11 cellular contexts compared by ENCODE assay signal in genomic region chr1:244302889-244303609, GRCh38.
DNase-seq lines count a peak whose midpoint lies in the region; ATAC-seq and TF ChIP-seq lines count a peak whose summit lies in the region.
"Had no signal": no experiment of that assay in that cellular context is flagged by ENCODE, and none has a peak within 500 bp of the region (broad histone marks: within the 10 kb centered on the region; RNA-seq: fewer than 3 reads in every experiment).

No MANE protein-coding gene starts in this region.

- no peak for TF ChIP-seq CTCF in neural crest cell (conservative IDR thresholded peaks at IDR 0.05)

- no peak overlapping the region for H3K4me3 Mint-ChIP-seq in neural crest cell
- H3K4me3 Mint-ChIP-seq in activated CD4-positive, alpha-beta T cell treated with anti-CD3 and anti-CD28 coated beads, Interleukin-2, amount 10 ng/mL, durations not matched to agents 7 days and 5 days = no peak overlapping the region

- DNase-seq in Daoy (ENCODE audit: low read depth) (peak; percentile 42), NCI-H460 (ENCODE audit: extremely low read depth, low read depth) (peak; percentile 27), neural crest cell (ENCODE audit: low read depth, low spot score) (no peak), occipital lobe (lab: John Stamatoyannopoulos, UW) (no peak)
- no peak for DNase-seq in activated CD4-positive, alpha-beta T cell treated with anti-CD3 and anti-CD28 coated beads, Interleukin-2, amount 10 ng/mL, durations not matched to agents 7 days and 5 days
- DNase-seq in stimulated activated naive CD4-positive, alpha-beta T cell (lab: John Stamatoyannopoulos, UW) = no peak
- DNase-seq: activated effector memory CD4-positive, alpha-beta T cell treated with anti-CD3 and anti-CD28 coated beads, Interleukin-2, amount 50 U/mL, for 16 hours; stimulated activated CD4-positive, alpha-beta T cell treated with anti-CD3 and anti-CD28 coated beads, Interleukin-4, amount 100 ng/mL, for 24 hours; uterus had no signal

- H3K4me1 Mint-ChIP-seq in neural crest cell = peaks cover 24% of the 10 kb centered on the region
- peaks cover 28% of the 10 kb centered on the region for H3K4me1 Mint-ChIP-seq in activated CD4-positive, alpha-beta T cell treated with anti-CD3 and anti-CD28 coated beads, Interleukin-2, amount 10 ng/mL, durations not matched to agents 7 days and 5 days

- H3K36me3 Mint-ChIP-seq in neural crest cell (ENCODE audit: low read depth) = peaks cover 7% of the 10 kb centered on the region
- H3K36me3 Mint-ChIP-seq in activated CD4-positive, alpha-beta T cell treated with anti-CD3 and anti-CD28 coated beads, Interleukin-2, amount 10 ng/mL, durations not matched to agents 7 days and 5 days (ENCODE audit: low read depth) = peaks cover 9% of the 10 kb centered on the region

- ATAC-seq in esophagus mucosa (peak; percentile 76), HG03097 (IDR thresholded peaks at IDR 0.05; ENCODE audit: low FRiP score, unreplicated experiment) (no peak)

- no peaks in the 10 kb centered on the region for H3K27me3 Mint-ChIP-seq in neural crest cell (ENCODE audit: low read depth)
- no peaks in the 10 kb centered on the region for H3K27me3 Mint-ChIP-seq in activated CD4-positive, alpha-beta T cell treated with anti-CD3 and anti-CD28 coated beads, Interleukin-2, amount 10 ng/mL, durations not matched to agents 7 days and 5 days

- H3K9me3 Mint-ChIP-seq in neural crest cell = peaks cover 15% of the 10 kb centered on the region
- H3K9me3 Mint-ChIP-seq in activated CD4-positive, alpha-beta T cell treated with anti-CD3 and anti-CD28 coated beads, Interleukin-2, amount 10 ng/mL, durations not matched to agents 7 days and 5 days = peaks cover 6% of the 10 kb centered on the region

- H3K27ac Mint-ChIP-seq in neural crest cell (ENCODE audit: unreplicated experiment) = peak overlapping the region; percentile 58
- no peak overlapping the region for H3K27ac Mint-ChIP-seq in activated CD4-positive, alpha-beta T cell treated with anti-CD3 and anti-CD28 coated beads, Interleukin-2, amount 10 ng/mL, durations not matched to agents 7 days and 5 days

- POLR2A ChIA-PET in activated CD4-positive, alpha-beta T cell treated with anti-CD3 and anti-CD28 coated beads, Interleukin-2, amount 10 ng/mL, durations not matched to agents 7 days and 5 days (lab: Charles Lee) = no interaction called here

- CTCF ChIA-PET in activated CD4-positive, alpha-beta T cell treated with anti-CD3 and anti-CD28 coated beads, Interleukin-2, amount 10 ng/mL, durations not matched to agents 7 days and 5 days (lab: Charles Lee) = interaction anchor here (0.5 to 1.4 kb wide), 5 partner anchors 17 to 398 kb away, joined by 3 read pairs; no protein-coding TSS in a partner anchor

Comparison
In these comparisons a context has a peak if more than half of its experiments do, and no peak if none do; other contexts are left out.
1. DNase-seq: peak in Daoy (single experiment) and NCI-H460 (single experiment); none in neural crest cell (single experiment), occipital lobe (single experiment), activated CD4-positive, alpha-beta T cell treated with anti-CD3 and anti-CD28 coated beads, Interleukin-2, amount 10 ng/mL, durations not matched to agents 7 days and 5 days (single experiment) and stimulated activated naive CD4-positive, alpha-beta T cell (0 of 6).